8 cellular contexts compared by ENCODE assay signal in the genomic region with DNA sequence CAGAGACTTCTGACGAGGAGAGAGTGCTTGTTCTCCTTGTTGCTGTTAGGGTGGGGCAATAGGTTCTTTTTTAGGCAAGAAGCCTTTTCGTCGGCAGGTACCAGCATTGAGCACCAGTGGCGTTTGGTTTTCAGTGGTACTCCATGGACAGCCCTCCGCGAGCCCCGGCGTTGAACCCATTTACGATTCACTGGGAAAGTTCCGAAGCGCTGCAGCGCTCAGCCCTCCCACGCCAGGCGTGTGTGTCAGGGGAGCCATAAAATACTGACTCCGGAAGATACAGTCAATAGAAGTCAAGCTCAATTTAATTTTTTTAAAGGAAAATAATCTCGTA. TPM values are rescaled to one million over a fixed set of nuclear protein-coding genes. Genes with fewer than 3 reads are reported as not detected.
DNase-seq lines count a peak whose midpoint lies in the region; ATAC-seq, FAIRE-seq and TF ChIP-seq lines count a peak whose summit lies in the region.

No MANE protein-coding gene starts in this region.

- H3K4me3 ChIP-seq in HFF-Myc (replicated peaks; ENCODE audit: low read depth, low read length) (peak overlapping the region; percentile 86), SU-DHL-6 (ENCODE audit: insufficient read depth, low read length, poor library complexity, severe bottlenecking) (peak overlapping the region; percentile 74), tibial artery (peak overlapping the region; percentile 83 to 85)
- peak overlapping the region; percentile 94 for H3K4me3 ChIP-seq in naive thymus-derived CD4-positive, alpha-beta T cell (ENCODE audit: low read length)

- H3K9me2 ChIP-seq in SU-DHL-6 (replicated peaks; ENCODE audit: insufficient read depth, low read length): no peaks in the 10 kb centered on the region

- peaks cover 0 to 8% (median 4%) of the 10 kb centered on the region in 5 donors for H3K36me3 Mint-ChIP-seq in naive thymus-derived CD4-positive, alpha-beta T cell

- H3K9me3 ChIP-seq in SU-DHL-6 (ENCODE audit: insufficient read depth, low read length) (no peaks in the 10 kb centered on the region), tibial artery (no peaks in the 10 kb centered on the region)
- H3K9me3 ChIP-seq in naive thymus-derived CD4-positive, alpha-beta T cell (ENCODE audit: control insufficient read depth in 2 of 3, low read length in 3 of 3): no peaks in the 10 kb centered on the region

- CTCF ChIA-PET in naive thymus-derived CD4-positive, alpha-beta T cell (lab: Charles Lee): interaction anchor here (1.0 kb wide), 1 partner anchor 22 kb away, joined by 4 read pairs; no protein-coding TSS in a partner anchor

- peak overlapping the region; percentile 13; the same call in 1 of the 2 replicates for H3K27ac ChIP-seq in SU-DHL-6 (ENCODE audit: low read depth, low read length)
- peak overlapping the region; percentile 72 for H3K27ac ChIP-seq in naive thymus-derived CD4-positive, alpha-beta T cell (ENCODE audit: low read depth, low read length)
- H3K27ac ChIP-seq in tibial artery: peak overlapping the region; percentile 84 to 98

- H3K27ac Mint-ChIP-seq in naive thymus-derived CD4-positive, alpha-beta T cell: peak overlapping the region; percentile 87 to 97 (median 93)

- H3K79me2 ChIP-seq in SU-DHL-6 (ENCODE audit: insufficient read depth, low read length): peaks cover 43% of the 10 kb centered on the region

- intact Hi-C loops in naive thymus-derived CD4-positive, alpha-beta T cell (cut with micrococcal nuclease): loop anchor here (1.0 to 5.0 kb wide), 5 partner anchors 23 to 140 kb away; no protein-coding TSS in a partner anchor
- intact Hi-C loops in tibial artery (cut with DNase I; ENCODE audit: low total_unique reads): no loop called here

- peaks cover 21% of the 10 kb centered on the region for H4K20me1 ChIP-seq in SU-DHL-6 (ENCODE audit: low read depth, low read length)

- peak overlapping the region; percentile 97 for H3K4me2 ChIP-seq in SU-DHL-6 (ENCODE audit: low read depth, low read length, poor library complexity, severe bottlenecking)

- FAIRE-seq in urothelium cell line (lab: Jason Lieb, UNC): no peak

- peaks cover 0 to 2% (median 0%) of the 10 kb centered on the region in 5 donors for H3K27me3 Mint-ChIP-seq in naive thymus-derived CD4-positive, alpha-beta T cell

- peaks cover 26 to 29% of the 10 kb centered on the region in 2 donors for H3K4me1 ChIP-seq in naive thymus-derived CD4-positive, alpha-beta T cell (ENCODE audit: control insufficient read depth in 2 of 2, insufficient read depth in 2 of 2, low read length in 2 of 2)
- peaks cover 0 to 49% (median 15%) of the 10 kb centered on the region in 4 donors for H3K4me1 ChIP-seq in tibial artery

- peak; percentile 40 for ATAC-seq in naive thymus-derived CD4-positive, alpha-beta T cell

- peaks cover 2 to 11% (median 7%) of the 10 kb centered on the region in 7 donors for H3K4me1 Mint-ChIP-seq in naive thymus-derived CD4-positive, alpha-beta T cell

- peaks cover 6% of the 10 kb centered on the region; the same call in 1 of the 2 replicates for H3K36me3 ChIP-seq in SU-DHL-6 (ENCODE audit: low read length)
- H3K36me3 ChIP-seq in naive thymus-derived CD4-positive, alpha-beta T cell (ENCODE audit: control insufficient read depth in 2 of 3, insufficient read depth in 3 of 3, low read length in 3 of 3): peaks cover 0 to 9% (median 0%) of the 10 kb centered on the region in 3 experiments
- H3K36me3 ChIP-seq in tibial artery: no peaks in the 10 kb centered on the region

- H3F3A ChIP-seq in SU-DHL-6 (ENCODE audit: insufficient read depth): no peaks in the 10 kb centered on the region

- H3K9me3 Mint-ChIP-seq in naive thymus-derived CD4-positive, alpha-beta T cell: no peaks in the 10 kb centered on the region

- peak overlapping the region in 1 of 10 donors; percentile 98 for H3K4me3 Mint-ChIP-seq in naive thymus-derived CD4-positive, alpha-beta T cell

- POLR2A ChIA-PET in naive thymus-derived CD4-positive, alpha-beta T cell (lab: Charles Lee): interaction anchor here (0.6 to 2.1 kb wide), 7 partner anchors 11 to 541 kb away, joined by 3 to 11 read pairs (median 3); partner anchors contain the start of gene ESCO1

- no peak for DNase-seq in HFF-Myc (ENCODE audit: extremely low read depth, low read depth)
- peak; percentile 38 for DNase-seq in effector CD4-positive, alpha-beta T cell
- no peak for DNase-seq in naive thymus-derived CD4-positive, alpha-beta T cell
- DNase-seq in tibial artery: peak in 1 of 2 donors; percentile 70
- DNase-seq in NAMALWA (ENCODE audit: low spot score): no peak
- DNase-seq in foreskin melanocyte: no peak
- DNase-seq in urothelium cell line (ENCODE audit: low spot score): no peak

- H2AFZ ChIP-seq in SU-DHL-6 (ENCODE audit: low read depth, low read length, severe bottlenecking): peak overlapping the region; percentile 99

- peak overlapping the region; percentile 71 for H3K9ac ChIP-seq in SU-DHL-6 (ENCODE audit: low read length)

- TF ChIP-seq CTCF in HFF-Myc (IDR thresholded peaks at IDR 0.05; ENCODE audit: low read depth, low read length, missing control alignments): no peak
- no peak for TF ChIP-seq CTCF in SU-DHL-6 (IDR thresholded peaks at IDR 0.05; ENCODE audit: insufficient read depth, low read length, poor library complexity, severe bottlenecking)
- peak in 1 of 2 experiments; percentile 17 for TF ChIP-seq CTCF in tibial artery (IDR thresholded peaks at IDR 0.05)

- H3K27me3 ChIP-seq in SU-DHL-6 (ENCODE audit: low read length) (no peaks in the 10 kb centered on the region), tibial artery (no peaks in the 10 kb centered on the region)
- no peaks in the 10 kb centered on the region for H3K27me3 ChIP-seq in naive thymus-derived CD4-positive, alpha-beta T cell (ENCODE audit: control insufficient read depth in 2 of 2, insufficient read depth in 2 of 2, low read length in 2 of 2)

RNA-seq across cellular contexts. Expression of gene ROCK1, which starts 0.5 kb away (rescaled TPM):
- total RNA-seq in naive thymus-derived CD4-positive, alpha-beta T cell: 10 to 100 TPM; 66.2 to 97.5 (median 75.8) TPM
- polyA plus RNA-seq in naive thymus-derived CD4-positive, alpha-beta T cell: 10 to 100 TPM; 27.6 to 39.2 TPM

Comparison
In these comparisons a context has a peak if more than half of its experiments do, and no peak if none do; other contexts are left out.
1. H3K27ac ChIP-seq: peak in every context shown above with its lines; median percentile 91 in tibial artery; 72 in naive thymus-derived CD4-positive, alpha-beta T cell; 13 in SU-DHL-6.